ENCODE assay signal across 1 cellular context in genomic region chr19:16591803-16592556, GRCh38.
TF ChIP-seq lines count a peak whose summit lies in the region.

No MANE protein-coding gene starts in this region.

TF ChIP-seq in HepG2, 621 proteins besides CTCF, POLR2A, EP300 and RAD21:
- TF ChIP-seq ZNF382 (CRISPR knock-in tag; IDR thresholded peaks at IDR 0.05; ENCODE audit: borderline replicate concordance) (no peak), MTF2 (CRISPR knock-in tag; IDR thresholded peaks at IDR 0.05; ENCODE audit: borderline replicate concordance) (no peak), ZBTB33 (CRISPR knock-in tag; IDR thresholded peaks at IDR 0.05) (0 out of 2 replicates have a peak, but pooled peaks have one; percentile 8), FOSL2 (CRISPR knock-in tag; IDR thresholded peaks at IDR 0.05) (0 out of 2 replicates have a peak, but pooled peaks have one; percentile 27)
TF ChIP-seq in HepG2: peak in this region for 2.
